8 cellular contexts compared by ENCODE assay signal in the genomic region with DNA sequence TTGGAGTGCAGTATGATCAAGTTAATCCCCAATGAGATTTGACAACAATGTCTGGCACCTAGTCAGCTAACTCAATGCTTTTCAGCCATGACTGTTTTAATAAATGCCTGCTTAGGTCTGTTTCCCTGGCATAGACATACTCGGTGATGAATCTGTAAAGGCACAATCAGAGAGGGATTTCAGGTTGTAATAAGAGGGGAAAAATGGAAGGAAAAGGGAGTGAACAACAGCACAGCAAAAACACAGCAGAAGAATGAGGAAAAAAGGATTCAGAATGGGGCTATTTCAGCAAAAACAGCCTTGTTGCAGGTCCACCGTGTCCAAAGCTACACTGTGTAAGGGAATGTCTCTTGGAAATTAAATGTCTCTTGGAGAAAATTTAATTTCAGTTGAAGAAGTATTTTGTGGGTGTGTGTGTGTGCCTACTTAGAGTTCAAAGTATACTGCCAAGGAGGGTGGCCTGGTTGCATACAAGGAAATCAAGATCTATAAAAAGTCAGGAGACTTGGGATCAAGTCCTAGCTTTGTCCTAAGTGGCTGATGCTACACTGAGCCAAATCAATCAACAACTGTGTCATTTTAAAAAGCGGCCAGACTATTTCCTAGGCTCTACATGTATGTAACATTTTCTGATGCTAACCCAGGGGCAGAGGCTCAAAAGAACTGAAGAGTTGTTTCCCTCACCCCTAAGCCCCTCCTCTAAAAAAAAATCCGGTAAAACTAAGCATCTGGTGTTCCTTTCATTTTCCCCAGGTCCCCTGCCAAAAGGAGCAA. TPM values are rescaled to one million over a fixed set of nuclear protein-coding genes. Genes with fewer than 3 reads are reported as not detected.
DNase-seq lines count a peak whose midpoint lies in the region; ATAC-seq and TF ChIP-seq lines count a peak whose summit lies in the region.

No MANE protein-coding gene starts in this region.

- no peaks in the 10 kb centered on the region for H4K20me1 ChIP-seq in Karpas-422 (ENCODE audit: insufficient read depth, low read depth, low read length)

- peaks cover 31% of the 10 kb centered on the region for H3K79me2 ChIP-seq in Karpas-422 (ENCODE audit: low read length)

- H3K4me3 ChIP-seq in Karpas-422 (ENCODE audit: low read length) = no peak overlapping the region
- H3K4me3 ChIP-seq in breast epithelium = peak overlapping the region in 2 of 3 donors; percentile 96 to 98
- peak overlapping the region; percentile 60 to 73 for H3K4me3 ChIP-seq in mucosa of rectum (ENCODE audit: low read length in 2 of 2)

- H3K9me2 ChIP-seq in Karpas-422 (replicated peaks; ENCODE audit: insufficient read depth, low read length) = no peaks in the 10 kb centered on the region

- no peaks in the 10 kb centered on the region for H3K27me3 ChIP-seq in Karpas-422 (ENCODE audit: low read length)
- no peaks in the 10 kb centered on the region for H3K27me3 ChIP-seq in breast epithelium
- no peaks in the 10 kb centered on the region for H3K27me3 ChIP-seq in mucosa of rectum (ENCODE audit: control insufficient read depth in 2 of 2, insufficient read depth in 2 of 2, low read length in 2 of 2)

- H3K36me3 ChIP-seq in Karpas-422 (ENCODE audit: insufficient read depth, low read length) = peaks cover 24% of the 10 kb centered on the region
- no peaks in the 10 kb centered on the region for H3K36me3 ChIP-seq in breast epithelium
- H3K36me3 ChIP-seq in mucosa of rectum (ENCODE audit: control insufficient read depth in 2 of 2, insufficient read depth in 2 of 2, low read length in 2 of 2) = no peaks in the 10 kb centered on the region

- H2AFZ ChIP-seq in Karpas-422 (ENCODE audit: low read length) = peak overlapping the region; percentile 44; the same call in 1 of the 2 replicates

- intact Hi-C loops in breast epithelium (cut with DNase I; ENCODE audit: low total_unique reads) = no loop called here
- intact Hi-C loops in posterior vena cava (cut with DNase I) = loop anchor here in 1 of 2 donors (5.0 kb wide), 2 partner anchors 49 to 74 kb away; no protein-coding TSS in a partner anchor

- DNase-seq in Karpas-422 (peak; percentile 41), breast epithelium (ENCODE audit: low spot score in 2 of 2) (no peak), iPS-NIHi7 (ENCODE audit: extremely low spot score) (no peak), cerebellum (ENCODE audit: low spot score) (no peak), posterior vena cava (ENCODE audit: low spot score) (no peak)

- H3K4me1 ChIP-seq in Karpas-422 (ENCODE audit: low read length) = peaks cover 27% of the 10 kb centered on the region
- peaks cover 5 to 6% of the 10 kb centered on the region in 2 donors for H3K4me1 ChIP-seq in breast epithelium
- peaks cover 22 to 36% of the 10 kb centered on the region in 2 donors for H3K4me1 ChIP-seq in mucosa of rectum (ENCODE audit: control insufficient read depth in 2 of 2, insufficient read depth in 2 of 2, low read length in 2 of 2)

- peak overlapping the region; percentile 79 for H3K4me2 ChIP-seq in Karpas-422 (ENCODE audit: low read depth, low read length, poor library complexity, severe bottlenecking)

- TF ChIP-seq CTCF in 22Rv1 (IDR thresholded peaks at IDR 0.05) = no peak
- TF ChIP-seq CTCF in breast epithelium (IDR thresholded peaks at IDR 0.05) = no peak

- no peak for TF ChIP-seq POLR2A in breast epithelium (IDR thresholded peaks at IDR 0.05)

- H3K27ac ChIP-seq in 22Rv1 (peak overlapping the region; percentile 99), Karpas-422 (ENCODE audit: low read length) (no peak overlapping the region), breast epithelium (peak overlapping the region; percentile 100), mucosa of rectum (ENCODE audit: low read depth in 2 of 2, low read length in 2 of 2) (peak overlapping the region; percentile 93 to 95)

- ATAC-seq in HG02884 (IDR thresholded peaks at IDR 0.05; ENCODE audit: unreplicated experiment) = no peak

- H3K9ac ChIP-seq in Karpas-422 (ENCODE audit: low read length) = no peak overlapping the region
- peak overlapping the region; percentile 75 to 88 for H3K9ac ChIP-seq in mucosa of rectum (ENCODE audit: low read depth in 1 of 2, low read length in 2 of 2)

- H3K9me3 ChIP-seq in Karpas-422 (ENCODE audit: low read length) (no peaks in the 10 kb centered on the region), breast epithelium (no peaks in the 10 kb centered on the region), mucosa of rectum (ENCODE audit: control insufficient read depth in 2 of 2, low read length in 2 of 2) (no peaks in the 10 kb centered on the region)

RNA-seq across cellular contexts. Expression of a gene that starts 19.1 kb away (rescaled TPM):
- 22.1 and 37.3 TPM in 2 replicates for total RNA-seq in Karpas-422 (2014; rRNA removed; shearing (Covaris generic); ENCODE audit: low replicate concordance)
- total RNA-seq in breast epithelium (100 to 1,000 TPM; 137 to 215 (median 197) TPM), cerebellum (198 TPM), posterior vena cava (100 to 1,000 TPM in 1 of 2 donors, 10 to 100 TPM in 1; 94.5 to 104 TPM)
